ENCODE assay signal across 11 cellular contexts in genomic region chr14:42192659-42193425, GRCh38.
DNase-seq lines count a peak whose midpoint lies in the region; ATAC-seq and TF ChIP-seq lines count a peak whose summit lies in the region.
"Had no signal": no experiment of that assay in that cellular context is flagged by ENCODE, and none has a peak within 500 bp of the region (broad histone marks: within the 10 kb centered on the region; RNA-seq: fewer than 3 reads in every experiment).

No MANE protein-coding gene starts in this region.

- H3K27ac Mint-ChIP-seq in WTC11: peak overlapping the region; percentile 56; the same call in 1 of the 2 replicates
- H3K27ac Mint-ChIP-seq in neural progenitor cell: no peak overlapping the region

- peak; percentile 74 for ATAC-seq in WTC11
- no peak for ATAC-seq in Right ventricle myocardium inferior
- no peak for ATAC-seq in GM19397 (IDR thresholded peaks at IDR 0.05; ENCODE audit: unreplicated experiment)

- H3K36me3 ChIP-seq in Karpas-422 (ENCODE audit: insufficient read depth, low read length) (no peaks in the 10 kb centered on the region), neural progenitor cell (no peaks in the 10 kb centered on the region)

- H4K20me1 ChIP-seq in Karpas-422 (ENCODE audit: insufficient read depth, low read depth, low read length) (no peaks in the 10 kb centered on the region), neural progenitor cell (ENCODE audit: low read depth) (no peaks in the 10 kb centered on the region)

- H3K4me3 Mint-ChIP-seq in WTC11: no peak overlapping the region
- H3K4me3 Mint-ChIP-seq in neural progenitor cell: no peak overlapping the region

- H3K4me1 Mint-ChIP-seq in WTC11: peaks cover 13% of the 10 kb centered on the region
- H3K4me1 Mint-ChIP-seq in neural progenitor cell: no peaks in the 10 kb centered on the region

- CTCF ChIA-PET in WTC11 (lab: Charles Lee): no interaction called here

- H3K9ac ChIP-seq in Karpas-422 (ENCODE audit: low read length) (no peak overlapping the region), neural progenitor cell (no peak overlapping the region)

- H3K36me3 Mint-ChIP-seq in WTC11 (no peaks in the 10 kb centered on the region), neural progenitor cell (no peaks in the 10 kb centered on the region)

- peak overlapping the region; percentile 74 for H2AFZ ChIP-seq in Karpas-422 (ENCODE audit: low read length)
- no peak overlapping the region for H2AFZ ChIP-seq in neural progenitor cell (replicated peaks)

- H3K27me3 ChIP-seq in Karpas-422 (ENCODE audit: low read length) (no peaks in the 10 kb centered on the region), neural progenitor cell (no peaks in the 10 kb centered on the region)

- no peaks in the 10 kb centered on the region for H3K79me2 ChIP-seq in Karpas-422 (ENCODE audit: low read length)
- H3K79me2 ChIP-seq in neural progenitor cell (ENCODE audit: low read depth): no peaks in the 10 kb centered on the region

- H3K4me2 ChIP-seq in Karpas-422 (ENCODE audit: low read depth, low read length, poor library complexity, severe bottlenecking) (no peak overlapping the region), neural progenitor cell (no peak overlapping the region)

- no peaks in the 10 kb centered on the region for H3K9me3 ChIP-seq in Karpas-422 (ENCODE audit: low read length)
- no peaks in the 10 kb centered on the region for H3K9me3 ChIP-seq in neural progenitor cell (ENCODE audit: low read depth)

- H3K4me3 ChIP-seq in AG09309 (ENCODE audit: control insufficient read depth, low read depth, low read length) (no peak overlapping the region; the same call in 1 of the 2 replicates), Karpas-422 (ENCODE audit: low read length) (no peak overlapping the region), neural progenitor cell (no peak overlapping the region)

- H3K9me3 Mint-ChIP-seq in WTC11: no peaks in the 10 kb centered on the region
- H3K9me3 Mint-ChIP-seq in neural progenitor cell: no peaks in the 10 kb centered on the region

- POLR2A ChIA-PET in WTC11 (lab: Charles Lee): no interaction called here

- H3K27ac ChIP-seq in Karpas-422 (ENCODE audit: low read length): no peak overlapping the region
- H3K27ac ChIP-seq in neural progenitor cell: no peak overlapping the region

- H3F3A ChIP-seq in neural progenitor cell (ENCODE audit: low read depth): no peaks in the 10 kb centered on the region

- no peaks in the 10 kb centered on the region for H3K9me2 ChIP-seq in Karpas-422 (replicated peaks; ENCODE audit: insufficient read depth, low read length)

- TF ChIP-seq CTCF in AG09309 (IDR thresholded peaks at IDR 0.05; ENCODE audit: control insufficient read depth, insufficient read depth, low read depth, low read length, missing control alignments): no peak
- TF ChIP-seq CTCF in WTC11 (IDR thresholded peaks at IDR 0.05): no peak
- no peak for TF ChIP-seq CTCF in neural progenitor cell (IDR thresholded peaks at IDR 0.05)

- DNase-seq in AG09309 (ENCODE audit: low read depth) (peak; percentile 99), Karpas-422 (no peak), WTC11 (ENCODE audit: low spot score) (no peak), iris pigment epithelial cell (ENCODE audit: low read depth) (peak; percentile 82), neural progenitor cell (ENCODE audit: low spot score) (no peak), Ammon's horn (ENCODE audit: low spot score) (no peak), Right ventricle myocardium inferior (ENCODE audit: missing footprints) (no peak)
- DNase-seq: activated naive CD4-positive, alpha-beta T cell treated with Interleukin-2 at 50 U/mL for 16 hours; GF-D8; T-helper 1 cell had no signal

- H3K4me1 ChIP-seq in Karpas-422 (ENCODE audit: low read length) (peaks cover 8% of the 10 kb centered on the region), neural progenitor cell (no peaks in the 10 kb centered on the region)

- H3K27me3 Mint-ChIP-seq in WTC11 (ENCODE audit: low read depth): no peaks in the 10 kb centered on the region
- no peaks in the 10 kb centered on the region for H3K27me3 Mint-ChIP-seq in neural progenitor cell (ENCODE audit: insufficient read depth, low read depth)

- intact Hi-C loops in Right ventricle myocardium inferior (cut with DNase I): no loop called here

TF ChIP-seq in WTC11, 78 proteins besides CTCF, POLR2A, EP300 and RAD21 (continues in another document):
- TF ChIP-seq ZNF425 (CRISPR knock-in tag; conservative IDR thresholded peaks at IDR 0.05) (no peak), SP1 (CRISPR knock-in tag; conservative IDR thresholded peaks at IDR 0.05) (no peak), TCF7 (CRISPR knock-in tag; IDR thresholded peaks at IDR 0.05; ENCODE audit: low read depth) (no peak), FOXJ3 (CRISPR knock-in tag; IDR thresholded peaks at IDR 0.05; ENCODE audit: borderline replicate concordance) (no peak), NR3C1 (CRISPR knock-in tag; conservative IDR thresholded peaks at IDR 0.05; ENCODE audit: low read depth) (no peak), ZNF232 (CRISPR knock-in tag; IDR thresholded peaks at IDR 0.05) (no peak), FOXP4 (CRISPR knock-in tag; IDR thresholded peaks at IDR 0.05) (no peak), RORB (CRISPR knock-in tag; IDR thresholded peaks at IDR 0.05) (no peak), AR (CRISPR knock-in tag; IDR thresholded peaks at IDR 0.05) (no peak), ZSCAN18 (CRISPR knock-in tag; IDR thresholded peaks at IDR 0.05) (no peak), MYBL2 (CRISPR knock-in tag; IDR thresholded peaks at IDR 0.05) (no peak)

Comparison
In these comparisons a context has a peak if more than half of its experiments do, and no peak if none do; other contexts are left out.
1. DNase-seq: peak in AG09309 (single experiment) and iris pigment epithelial cell (single experiment); none in Karpas-422 (single experiment), WTC11 (single experiment), neural progenitor cell (single experiment), Ammon's horn (single experiment) and Right ventricle myocardium inferior (single experiment).